ENCODE assay signal across 11 cellular contexts in genomic region chr3:30664449-30664848, GRCh38.
DNase-seq lines count a peak whose midpoint lies in the region; ATAC-seq and TF ChIP-seq lines count a peak whose summit lies in the region.
"Had no signal": no experiment of that assay in that cellular context is flagged by ENCODE, and none has a peak within 500 bp of the region (broad histone marks: within the 10 kb centered on the region; RNA-seq: fewer than 3 reads in every experiment).

No MANE protein-coding gene starts in this region.

- H3K27ac ChIP-seq in brain microvascular endothelial cell (peak overlapping the region; percentile 14), neutrophil (peak overlapping the region; percentile 80)

- H3K27me3 ChIP-seq in brain microvascular endothelial cell (replicated peaks) = no peaks in the 10 kb centered on the region
- no peaks in the 10 kb centered on the region for H3K27me3 ChIP-seq in neutrophil
- H3K27me3 ChIP-seq: right atrium auricular region had no signal

- no peaks in the 10 kb centered on the region for H3K9me3 ChIP-seq in neutrophil
- H3K9me3 ChIP-seq: right atrium auricular region had no signal

- DNase-seq in activated CD8-positive, alpha-beta memory T cell treated with anti-CD3 and anti-CD28 coated beads, Interleukin-2, amount 50 U/mL, for 4 hours = peak; percentile 38
- no peak for DNase-seq in activated CD8-positive, alpha-beta memory T cell treated with anti-CD3 and anti-CD28 coated beads, Interleukin-2, amount 50 U/mL, for 48 hours
- DNase-seq in MV-4-11 (lab: John Stamatoyannopoulos, UW) (peak; percentile 16), brain microvascular endothelial cell (no peak), SIG-M5 treated with dmso at 0.1 percent for 504 hours (lab: John Stamatoyannopoulos, UW; ENCODE audit: unreplicated experiment) (no peak)
- DNase-seq: DMS79 treated with DMSO at 0.1 percent for 48 hours, NCI-H1930 had no signal

- H3K36me3 ChIP-seq in brain microvascular endothelial cell (replicated peaks) = peaks cover 18% of the 10 kb centered on the region
- H3K36me3 ChIP-seq in neutrophil = peaks cover 66% of the 10 kb centered on the region

- ATAC-seq in HG03342 (IDR thresholded peaks at IDR 0.05; ENCODE audit: unreplicated experiment) (no peak), HG02623 (IDR thresholded peaks at IDR 0.05; ENCODE audit: unreplicated experiment) (no peak)

- TF ChIP-seq CTCF in brain microvascular endothelial cell (IDR thresholded peaks at IDR 0.05; ENCODE audit: low read depth, low read length, missing control alignments) = no peak
- no peak for TF ChIP-seq CTCF in neutrophil (IDR thresholded peaks at IDR 0.05)

- in situ Hi-C loops in brain microvascular endothelial cell (cut with HindIII; ENCODE audit: low pct_ligation_motif_present, low sequenced_read_pairs) = no loop called here

- H3K4me1 ChIP-seq in neutrophil (ENCODE audit: control insufficient read depth in 1 of 2, insufficient read depth in 1 of 2, low read depth in 1 of 2, low read length in 1 of 2) = peaks cover 36 to 47% of the 10 kb centered on the region in 2 experiments

- no peak overlapping the region for H3K4me3 ChIP-seq in brain microvascular endothelial cell (ENCODE audit: low read depth, low read length)
- H3K4me3 ChIP-seq in neutrophil (ENCODE audit: low read depth in 1 of 2, low read length in 1 of 2) = peak overlapping the region in 1 of 2 experiments; percentile 0
- H3K4me3 ChIP-seq: right atrium auricular region had no signal

Comparison
In these comparisons a context has a peak if more than half of its experiments do, and no peak if none do; other contexts are left out.
1. DNase-seq: peak in activated CD8-positive, alpha-beta memory T cell treated with anti-CD3 and anti-CD28 coated beads, Interleukin-2, amount 50 U/mL, for 4 hours (single experiment) and MV-4-11 (single experiment); none in activated CD8-positive, alpha-beta memory T cell treated with anti-CD3 and anti-CD28 coated beads, Interleukin-2, amount 50 U/mL, for 48 hours (single experiment), brain microvascular endothelial cell (single experiment) and SIG-M5 treated with dmso at 0.1 percent for 504 hours (single experiment).